Comparison of ENCODE assay signal across 23 cellular contexts in the genomic region with DNA sequence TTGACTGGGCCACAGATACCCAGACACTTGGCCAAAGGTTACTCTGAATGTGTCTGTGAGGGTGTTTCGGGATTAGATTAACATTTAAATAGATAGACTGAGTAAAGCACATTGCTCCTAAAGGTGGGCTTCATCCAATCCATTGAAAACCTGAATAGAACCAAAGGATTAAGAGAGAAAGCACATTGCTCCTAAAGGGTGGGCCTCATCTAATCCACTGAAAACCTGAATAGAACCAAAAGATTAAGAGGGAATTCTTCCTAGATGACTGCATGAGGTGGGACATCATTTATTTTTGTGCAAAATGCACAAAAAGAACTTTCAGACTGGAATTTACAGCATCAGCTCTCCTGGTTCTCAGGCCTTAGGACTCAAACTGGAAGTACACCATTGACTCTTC.
A peak's percentile ranks its signal among the peaks of the same experiment; 100 is the strongest.
DNase-seq lines count a peak whose midpoint lies in the region; ATAC-seq and TF ChIP-seq lines count a peak whose summit lies in the region.
"Had no signal": no experiment of that assay in that cellular context is flagged by ENCODE, and none has a peak within 500 bp of the region (broad histone marks: within the 10 kb centered on the region; RNA-seq: fewer than 3 reads in every experiment).

No MANE protein-coding gene starts in this region.

- H3K9me3 Mint-ChIP-seq in WTC11: no peaks in the 10 kb centered on the region
- H3K9me3 Mint-ChIP-seq in neural progenitor cell: peaks cover 6% of the 10 kb centered on the region

- H3K27me3 Mint-ChIP-seq in WTC11 (ENCODE audit: low read depth): no peaks in the 10 kb centered on the region
- H3K27me3 Mint-ChIP-seq in neural progenitor cell (ENCODE audit: insufficient read depth, low read depth): no peaks in the 10 kb centered on the region
- H3K27me3 Mint-ChIP-seq: CD4-positive, alpha-beta memory T cell; CD4-positive, CD25-positive, alpha-beta regulatory T cell; CD8-positive, alpha-beta memory T cell had no signal

- H3K4me1 Mint-ChIP-seq in WTC11 (0 out of 2 replicates have a peak, but pooled peaks cover 3% of the 10 kb centered on the region), neural progenitor cell (peaks cover 14% of the 10 kb centered on the region)
- H3K4me1 Mint-ChIP-seq: CD14-positive monocyte; CD4-positive, alpha-beta memory T cell; CD4-positive, CD25-positive, alpha-beta regulatory T cell; CD8-positive, alpha-beta memory T cell had no signal

- no peaks in the 10 kb centered on the region for H4K20me1 ChIP-seq in neural progenitor cell (ENCODE audit: low read depth)
- no peaks in the 10 kb centered on the region for H4K20me1 ChIP-seq in PC-9 (ENCODE audit: insufficient read depth)
- H4K20me1 ChIP-seq: BLaER1 had no signal

- no peaks in the 10 kb centered on the region for H3K9me3 ChIP-seq in HAP-1
- no peaks in the 10 kb centered on the region for H3K9me3 ChIP-seq in neural progenitor cell (ENCODE audit: low read depth)
- no peaks in the 10 kb centered on the region for H3K9me3 ChIP-seq in PC-9 (ENCODE audit: insufficient read depth, low read depth)
- H3K9me3 ChIP-seq: BE2C, BLaER1 had no signal

- no peaks in the 10 kb centered on the region for H3K9me2 ChIP-seq in PC-9 (ENCODE audit: insufficient read depth)

- no TSS peak for BruUV-seq in PC-9 (replicated peaks; lab: Mats Ljungman, UMichigan)

- CTCF ChIA-PET in WTC11 (lab: Charles Lee) (no interaction called here), PC-9 (lab: Charles Lee) (no interaction called here)

- H3K4me3 Mint-ChIP-seq in WTC11: no peak overlapping the region
- no peak overlapping the region for H3K4me3 Mint-ChIP-seq in neural progenitor cell
- H3K4me3 Mint-ChIP-seq: CD14-positive monocyte; CD4-positive, alpha-beta memory T cell; CD4-positive, CD25-positive, alpha-beta regulatory T cell; CD8-positive, alpha-beta memory T cell had no signal

- H3K9ac ChIP-seq in neural progenitor cell: no peak overlapping the region
- H3K9ac ChIP-seq: BLaER1 had no signal

- DNase-seq in HAP-1 (ENCODE audit: low spot score in 2 of 2): peak; percentile 34 to 94
- DNase-seq in WTC11 (ENCODE audit: low spot score): no peak
- peak; percentile 51 for DNase-seq in neural progenitor cell (ENCODE audit: low spot score)
- no peak for DNase-seq in PC-9
- DNase-seq in stimulated activated naive CD4-positive, alpha-beta T cell (lab: John Stamatoyannopoulos, UW): no peak
- no peak for DNase-seq in SKM-1 (lab: John Stamatoyannopoulos, UW; ENCODE audit: unreplicated experiment)
- DNase-seq: 8988T; ACHN; BE2C; C1 segment of cervical spinal cord; CD4-positive, alpha-beta memory T cell; CD4-positive, CD25-positive, alpha-beta regulatory T cell; CD8-positive, alpha-beta memory T cell; COR-L47; DMS 273 treated with DMSO at 0.1 percent for 48 hours; DMS153; DMS79; DND-41; EL; GDM1 had no signal

- H3K27ac ChIP-seq in neural progenitor cell (no peak overlapping the region), PC-9 (no peak overlapping the region)
- H3K27ac ChIP-seq: BLaER1 had no signal

- H3K79me2 ChIP-seq in neural progenitor cell (ENCODE audit: low read depth) (no peaks in the 10 kb centered on the region), PC-9 (ENCODE audit: low read depth) (no peaks in the 10 kb centered on the region)

- no peak overlapping the region for H3K27ac Mint-ChIP-seq in WTC11
- H3K27ac Mint-ChIP-seq in neural progenitor cell: no peak overlapping the region
- H3K27ac Mint-ChIP-seq: CD14-positive monocyte; CD4-positive, alpha-beta memory T cell; CD4-positive, CD25-positive, alpha-beta regulatory T cell; CD8-positive, alpha-beta memory T cell had no signal

- no peak for TF ChIP-seq CTCF in WTC11 (IDR thresholded peaks at IDR 0.05)
- no peak for TF ChIP-seq CTCF in neural progenitor cell (IDR thresholded peaks at IDR 0.05)
- no peak for TF ChIP-seq CTCF in PC-9 (conservative IDR thresholded peaks at IDR 0.05)

- H2AFZ ChIP-seq in neural progenitor cell (replicated peaks) (no peak overlapping the region), PC-9 (no peak overlapping the region)

- intact Hi-C loops in PC-9 (cut with micrococcal nuclease; ENCODE audit: unreplicated experiment): no loop called here

- H3K36me3 ChIP-seq in HAP-1 (replicated peaks): no peaks in the 10 kb centered on the region
- H3K36me3 ChIP-seq in neural progenitor cell: no peaks in the 10 kb centered on the region
- no peaks in the 10 kb centered on the region for H3K36me3 ChIP-seq in PC-9 (ENCODE audit: low read depth)
- H3K36me3 ChIP-seq: BE2C, BLaER1 had no signal

- 0 out of 2 replicates have a peak, but pooled peaks have one; percentile 18 for ATAC-seq in WTC11
- ATAC-seq: GM12878 had no signal

- in situ Hi-C loops in HAP-1 (cut with MboI; ENCODE audit: low sequenced_read_pairs): no loop called here

- H3K4me2 ChIP-seq in neural progenitor cell (no peak overlapping the region), PC-9 (no peak overlapping the region)
- H3K4me2 ChIP-seq: BLaER1 had no signal

- H3K4me1 ChIP-seq in HAP-1 (peaks cover 13% of the 10 kb centered on the region), neural progenitor cell (peaks cover 16% of the 10 kb centered on the region), PC-9 (replicated peaks; ENCODE audit: insufficient read depth) (no peaks in the 10 kb centered on the region)
- H3K4me1 ChIP-seq: BE2C, BLaER1 had no signal

- H3F3A ChIP-seq in neural progenitor cell (ENCODE audit: low read depth) (no peaks in the 10 kb centered on the region), PC-9 (ENCODE audit: insufficient read depth, low read depth) (no peaks in the 10 kb centered on the region)

- POLR2A ChIA-PET in WTC11 (lab: Charles Lee) (no interaction called here), PC-9 (lab: Charles Lee; ENCODE audit: unreplicated experiment) (no interaction called here)

- no peak overlapping the region for H3K4me3 ChIP-seq in HAP-1
- no peak overlapping the region for H3K4me3 ChIP-seq in neural progenitor cell
- H3K4me3 ChIP-seq in PC-9: no peak overlapping the region
- H3K4me3 ChIP-seq: BLaER1, GM12878 had no signal

- no peaks in the 10 kb centered on the region for H3K36me3 Mint-ChIP-seq in WTC11
- H3K36me3 Mint-ChIP-seq in neural progenitor cell: no peaks in the 10 kb centered on the region
- H3K36me3 Mint-ChIP-seq: CD14-positive monocyte; CD4-positive, alpha-beta memory T cell; CD4-positive, CD25-positive, alpha-beta regulatory T cell; CD8-positive, alpha-beta memory T cell had no signal

- H3K27me3 ChIP-seq in HAP-1 (ENCODE audit: low read depth): no peaks in the 10 kb centered on the region
- no peaks in the 10 kb centered on the region for H3K27me3 ChIP-seq in neural progenitor cell
- no peaks in the 10 kb centered on the region for H3K27me3 ChIP-seq in PC-9 (ENCODE audit: insufficient read depth, low read depth)
- H3K27me3 ChIP-seq: BE2C, BLaER1 had no signal

TF ChIP-seq in WTC11, 78 proteins besides CTCF, POLR2A, EP300 and RAD21 (continues in another document):
- TF ChIP-seq, protein P1, sequence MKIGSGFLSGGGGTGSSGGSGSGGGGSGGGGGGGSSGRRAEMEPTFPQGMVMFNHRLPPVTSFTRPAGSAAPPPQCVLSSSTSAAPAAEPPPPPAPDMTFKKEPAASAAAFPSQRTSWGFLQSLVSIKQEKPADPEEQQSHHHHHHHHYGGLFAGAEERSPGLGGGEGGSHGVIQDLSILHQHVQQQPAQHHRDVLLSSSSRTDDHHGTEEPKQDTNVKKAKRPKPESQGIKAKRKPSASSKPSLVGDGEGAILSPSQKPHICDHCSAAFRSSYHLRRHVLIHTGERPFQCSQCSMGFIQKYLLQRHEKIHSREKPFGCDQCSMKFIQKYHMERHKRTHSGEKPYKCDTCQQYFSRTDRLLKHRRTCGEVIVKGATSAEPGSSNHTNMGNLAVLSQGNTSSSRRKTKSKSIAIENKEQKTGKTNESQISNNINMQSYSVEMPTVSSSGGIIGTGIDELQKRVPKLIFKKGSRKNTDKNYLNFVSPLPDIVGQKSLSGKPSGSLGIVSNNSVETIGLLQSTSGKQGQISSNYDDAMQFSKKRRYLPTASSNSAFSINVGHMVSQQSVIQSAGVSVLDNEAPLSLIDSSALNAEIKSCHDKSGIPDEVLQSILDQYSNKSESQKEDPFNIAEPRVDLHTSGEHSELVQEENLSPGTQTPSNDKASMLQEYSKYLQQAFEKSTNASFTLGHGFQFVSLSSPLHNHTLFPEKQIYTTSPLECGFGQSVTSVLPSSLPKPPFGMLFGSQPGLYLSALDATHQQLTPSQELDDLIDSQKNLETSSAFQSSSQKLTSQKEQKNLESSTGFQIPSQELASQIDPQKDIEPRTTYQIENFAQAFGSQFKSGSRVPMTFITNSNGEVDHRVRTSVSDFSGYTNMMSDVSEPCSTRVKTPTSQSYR (CRISPR knock-in tag; IDR thresholded peaks at IDR 0.05): no peak
- TF ChIP-seq SMAD3 (CRISPR knock-in tag; IDR thresholded peaks at IDR 0.05; ENCODE audit: borderline replicate concordance) (no peak), NR1H2 (CRISPR knock-in tag; IDR thresholded peaks at IDR 0.05) (no peak), ESRRA (CRISPR knock-in tag; IDR thresholded peaks at IDR 0.05; ENCODE audit: borderline replicate concordance) (no peak), FOXJ3 (CRISPR knock-in tag; IDR thresholded peaks at IDR 0.05; ENCODE audit: borderline replicate concordance) (no peak), MXD4 (CRISPR knock-in tag; IDR thresholded peaks at IDR 0.05; ENCODE audit: borderline replicate concordance) (no peak), ZNF121 (CRISPR knock-in tag; IDR thresholded peaks at IDR 0.05) (no peak), RORB (CRISPR knock-in tag; IDR thresholded peaks at IDR 0.05) (no peak), JAZF1 (CRISPR knock-in tag; IDR thresholded peaks at IDR 0.05) (no peak), NFE2L1 (CRISPR knock-in tag; IDR thresholded peaks at IDR 0.05) (no peak)
- TF ChIP-seq, protein P2, sequence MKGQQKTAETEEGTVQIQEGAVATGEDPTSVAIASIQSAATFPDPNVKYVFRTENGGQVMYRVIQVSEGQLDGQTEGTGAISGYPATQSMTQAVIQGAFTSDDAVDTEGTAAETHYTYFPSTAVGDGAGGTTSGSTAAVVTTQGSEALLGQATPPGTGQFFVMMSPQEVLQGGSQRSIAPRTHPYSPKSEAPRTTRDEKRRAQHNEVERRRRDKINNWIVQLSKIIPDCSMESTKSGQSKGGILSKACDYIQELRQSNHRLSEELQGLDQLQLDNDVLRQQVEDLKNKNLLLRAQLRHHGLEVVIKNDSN (CRISPR knock-in tag; IDR thresholded peaks at IDR 0.05): no peak

Comparison
In these comparisons a context has a peak if more than half of its experiments do, and no peak if none do; other contexts are left out.
1. DNase-seq: peak in HAP-1 (2 of 2) and neural progenitor cell (single experiment); none in WTC11 (single experiment), PC-9 (0 of 2), stimulated activated naive CD4-positive, alpha-beta T cell (0 of 6) and SKM-1 (single experiment).